In the genomic region with DNA sequence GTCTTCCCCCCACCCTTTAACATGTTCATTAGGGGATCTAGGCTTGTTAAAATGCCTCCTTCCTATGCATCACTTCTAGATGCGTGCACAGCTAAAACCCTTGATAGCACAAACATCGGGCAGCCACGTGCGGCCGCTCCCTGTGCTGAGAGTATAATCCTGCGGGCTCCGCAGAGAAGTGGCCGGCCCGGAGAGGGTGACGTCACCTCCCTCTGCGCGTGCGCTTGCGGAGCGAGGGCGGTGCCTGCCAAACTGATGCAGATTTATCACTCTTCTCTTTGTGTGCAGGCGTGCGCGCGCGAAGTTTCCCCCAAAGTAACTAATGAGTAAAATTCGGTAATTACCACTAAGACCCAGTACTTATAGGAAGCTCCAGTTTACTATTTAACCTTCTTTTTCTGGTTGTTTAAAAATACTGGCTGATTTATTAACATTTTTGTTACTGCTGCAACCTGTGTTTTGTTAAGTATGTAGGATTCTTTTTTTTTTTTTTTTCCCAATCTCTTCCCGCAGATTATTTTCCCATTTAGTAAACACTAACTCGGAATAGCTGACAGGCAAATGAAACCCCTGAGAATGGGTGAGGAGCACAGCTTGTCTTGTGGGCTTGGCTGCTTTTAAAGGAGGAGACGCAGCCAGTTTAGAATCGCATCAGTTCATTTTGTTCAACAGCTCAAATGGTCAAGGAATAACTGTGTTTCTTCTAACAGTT, we compare ENCODE assay signal across 8 cellular contexts.
A peak's percentile ranks its signal among the peaks of the same experiment; 100 is the strongest.
DNase-seq lines count a peak whose midpoint lies in the region; ATAC-seq and TF ChIP-seq lines count a peak whose summit lies in the region.

No MANE protein-coding gene starts in this region.

- H3K9me3 ChIP-seq in gastroesophageal sphincter: no peaks in the 10 kb centered on the region
- H3K9me3 ChIP-seq in thyroid gland: no peaks in the 10 kb centered on the region

- H3K27ac ChIP-seq in gastroesophageal sphincter (peak overlapping the region in 3 of 4 donors; percentile 21 to 66 (median 52)), thyroid gland (no peak overlapping the region)

- H3K4me1 ChIP-seq in gastroesophageal sphincter (peaks cover 18 to 96% (median 22%) of the 10 kb centered on the region in 3 donors), thyroid gland (peaks cover 22 to 32% of the 10 kb centered on the region in 2 donors)

- in situ Hi-C loops in G401 (cut with HindIII; ENCODE audit: low sequenced_read_pairs): no loop called here

- TF ChIP-seq CTCF in gastroesophageal sphincter (IDR thresholded peaks at IDR 0.05) (no peak), osteocyte (IDR thresholded peaks at IDR 0.05) (no peak), thyroid gland (IDR thresholded peaks at IDR 0.05) (no peak)

- WGBS in gastroesophageal sphincter (ENCODE audit: low coverage in 1 of 2), 2 donors: 0 to 3% methylated on average over 11 to 14 of the region's 26 CpGs
- 4 to 6% methylated on average over 26 of the region's 26 CpGs for WGBS in thyroid gland, 2 donors

- no peaks in the 10 kb centered on the region for H3K9me3 Mint-ChIP-seq in osteocyte (ENCODE audit: unreplicated experiment)

- peak overlapping the region; percentile 76 for H3K4me3 Mint-ChIP-seq in osteocyte (ENCODE audit: unreplicated experiment)

- intact Hi-C loops in thyroid gland (cut with DNase I): loop anchor here (10.0 kb wide), 1 partner anchor 120 kb away; a partner anchor contains a TSS

- H3K4me1 Mint-ChIP-seq in osteocyte (ENCODE audit: unreplicated experiment): peaks cover 85% of the 10 kb centered on the region

- TF ChIP-seq POLR2A in Raji (IDR thresholded peaks at IDR 0.05; ENCODE audit: insufficient read depth, low read depth, low read length): peak; percentile 77
- no peak for TF ChIP-seq POLR2A in gastroesophageal sphincter (IDR thresholded peaks at IDR 0.05)
- TF ChIP-seq POLR2A in thyroid gland (IDR thresholded peaks at IDR 0.05): peak in 1 of 2 donors; percentile 55

- H3K27me3 Mint-ChIP-seq in osteocyte (ENCODE audit: unreplicated experiment): no peaks in the 10 kb centered on the region

- peak; percentile 96 for ATAC-seq in gastroesophageal sphincter

- H3K27ac Mint-ChIP-seq in osteocyte (ENCODE audit: unreplicated experiment): peak overlapping the region; percentile 94

- no peak for TF ChIP-seq EP300 in gastroesophageal sphincter (IDR thresholded peaks at IDR 0.05)

- H3K36me3 ChIP-seq in gastroesophageal sphincter (no peaks in the 10 kb centered on the region), thyroid gland (no peaks in the 10 kb centered on the region)

- peak overlapping the region; percentile 26 to 30 for H3K4me3 ChIP-seq in gastroesophageal sphincter
- H3K4me3 ChIP-seq in thyroid gland (replicated peaks in 1 of 3): no peak overlapping the region

- DNase-seq in G401 (ENCODE audit: low spot score) (peak; percentile 93), H4 (ENCODE audit: low spot score) (peak; percentile 96), Kasumi-1 (lab: John Stamatoyannopoulos, UW) (peak; percentile 84 to 86), osteocyte (ENCODE audit: extremely low spot score, unreplicated experiment) (peak; percentile 95), thyroid gland (peak; percentile 90 to 91)
- peak; percentile 66 for DNase-seq in activated naive CD4-positive, alpha-beta T cell treated with Interleukin-2 at 50 U/mL for 16 hours

- no peaks in the 10 kb centered on the region for H3K36me3 Mint-ChIP-seq in osteocyte (ENCODE audit: unreplicated experiment)

- H3K27me3 ChIP-seq in gastroesophageal sphincter: no peaks in the 10 kb centered on the region
- H3K27me3 ChIP-seq in thyroid gland: no peaks in the 10 kb centered on the region

Comparison
In these comparisons a context has a peak if more than half of its experiments do, and no peak if none do; other contexts are left out.
1. H3K27ac ChIP-seq: peak in gastroesophageal sphincter (3 of 4); none in thyroid gland (0 of 3).
2. H3K4me3 ChIP-seq: peak in gastroesophageal sphincter (2 of 2); none in thyroid gland (0 of 3).
3. Peak in every context shown above with its lines, with median percentiles within 50 percentile points of each other: DNase-seq.